ENCODE assay signal across 25 cellular contexts in genomic region chr1:53349369-53349705, GRCh38. TPM values are rescaled to one million over a fixed set of nuclear protein-coding genes. Genes with fewer than 3 reads are reported as not detected.
A peak's percentile ranks its signal among the peaks of the same experiment; 100 is the strongest.
DNase-seq lines count a peak whose midpoint lies in the region; ATAC-seq, FAIRE-seq and TF ChIP-seq lines count a peak whose summit lies in the region.
"Had no signal": no experiment of that assay in that cellular context is flagged by ENCODE, and none has a peak within 500 bp of the region (broad histone marks: within the 10 kb centered on the region; RNA-seq: fewer than 3 reads in every experiment).

No MANE protein-coding gene starts in this region.

- FAIRE-seq in K562 (lab: Jason Lieb, UNC) (no peak), kidney (lab: Jason Lieb, UNC) (no peak)
- FAIRE-seq: A204.1, astrocyte had no signal

- no peak overlapping the region for H3K4me2 ChIP-seq in K562 (ENCODE audit: insufficient read depth, low read length)

- no peaks in the 10 kb centered on the region for H3K79me2 ChIP-seq in K562 (ENCODE audit: control insufficient read depth, insufficient read depth, low read length)

- H4K20me1 ChIP-seq in K562 (replicated peaks; ENCODE audit: control insufficient read depth, insufficient read depth, low read length): no peaks in the 10 kb centered on the region

- no peaks in the 10 kb centered on the region for H3K9me1 ChIP-seq in K562 (ENCODE audit: control insufficient read depth, insufficient read depth, low read length)

- peaks cover 6 to 46% of the 10 kb centered on the region in 2 experiments for H3K27me3 ChIP-seq in K562 (ENCODE audit: control insufficient read depth in 2 of 2, insufficient read depth in 2 of 2, low read length in 2 of 2)
- H3K27me3 ChIP-seq: ovary, testis had no signal

- 29% methylated on average over 4 of the region's 4 CpGs for WGBS in K562 (ENCODE audit: insufficient coverage, low coverage, missing lambda C conversion rate)

- TF ChIP-seq RAD21 in K562 (CRISPR knock-in tag; conservative IDR thresholded peaks at IDR 0.05 in 1 of 2, IDR thresholded peaks at IDR 0.05 in 1 of 2): no peak

- H3K36me3 ChIP-seq in K562 (ENCODE audit: control insufficient read depth, insufficient read depth, low read length) (no peaks in the 10 kb centered on the region), kidney (ENCODE audit: control insufficient read depth in 1 of 2, insufficient read depth in 2 of 2, low read length in 2 of 2) (no peaks in the 10 kb centered on the region)
- H3K36me3 ChIP-seq: ovary had no signal

- TF ChIP-seq CTCF in K562 (IDR thresholded peaks at IDR 0.05 in 2 of 3, conservative IDR thresholded peaks at IDR 0.05 in 1 of 3; ENCODE audit: insufficient read depth in 2 of 3, low read depth in 1 of 3, low read length in 3 of 3) (no peak), kidney (IDR thresholded peaks at IDR 0.05; ENCODE audit: borderline replicate concordance, extremely low read depth, insufficient read depth) (no peak)

- peaks cover 0 to 6% of the 10 kb centered on the region in 2 experiments; a peak in 2 of 5 replicates for H3K4me1 ChIP-seq in K562 (replicated peaks in 1 of 2; ENCODE audit: control insufficient read depth in 2 of 2, insufficient read depth in 2 of 2, low read length in 2 of 2)
- no peaks in the 10 kb centered on the region for H3K4me1 ChIP-seq in kidney (ENCODE audit: control insufficient read depth in 1 of 2, insufficient read depth in 1 of 2, low read depth in 1 of 2, low read length in 2 of 2)
- H3K4me1 ChIP-seq: testis had no signal

- no peak overlapping the region for H3K9ac ChIP-seq in K562 (ENCODE audit: insufficient read depth in 1 of 2, low read depth in 2 of 2, low read length in 2 of 2)
- no peak overlapping the region for H3K9ac ChIP-seq in kidney (ENCODE audit: low read length in 2 of 2)

- intact Hi-C loops in K562 (cut with micrococcal nuclease) (no loop called here), kidney (cut with DNase I) (no loop called here)

- H3K27ac ChIP-seq in K562 (ENCODE audit: extremely low read depth, low read depth, low read length): no peak overlapping the region
- no peak overlapping the region for H3K27ac ChIP-seq in kidney (ENCODE audit: low read depth in 2 of 2, low read length in 2 of 2)
- H3K27ac ChIP-seq: ovary, SK-N-MC, skin epidermis, testis had no signal

- peak; percentile 28 for DNase-seq in activated effector memory CD4-positive, alpha-beta T cell treated with anti-CD3 and anti-CD28 coated beads, Interleukin-2, amount 50 U/mL, for 16 hours
- no peak for DNase-seq in activated effector memory CD4-positive, alpha-beta T cell treated with Interleukin-2 at 50 U/mL for 16 hours
- no peak for DNase-seq in K562 (ENCODE audit: extremely low read depth in 1 of 4, low spot score in 3 of 4)
- peak; percentile 24 for DNase-seq in kidney
- DNase-seq in stimulated activated CD8-positive, alpha-beta memory T cell treated with anti-CD3 and anti-CD28 coated beads, Interleukin-4, amount 100 ng/mL, for 48 hours: peak; percentile 14
- DNase-seq in NCI-H146 (lab: John Stamatoyannopoulos, UW): no peak
- DNase-seq in NCI-H1694 treated with DMSO at 0.1 percent for 48 hours (lab: John Stamatoyannopoulos, UW): no peak
- no peak for DNase-seq in SHP77 treated with DMSO at 0.1 percent for 48 hours (lab: John Stamatoyannopoulos, UW)
- DNase-seq: activated CD4-positive, alpha-beta T cell treated with anti-CD3 and anti-CD28 coated beads, Interleukin-2, amount 10 ng/mL, durations not matched to agents 7 days and 5 days; activated gamma-delta T cell treated with Interleukin-2 at 50 U/mL for 16 hours; activated naive CD8-positive, alpha-beta T cell treated with anti-CD3 and anti-CD28 coated beads, Interleukin-2, amount 50 U/mL, for 24 hours; DMS79 treated with DMSO at 0.1 percent for 48 hours; foreskin fibroblast; NCI-H1092 treated with DMSO at 0.1 percent for 48 hours; NCI-H187 treated with DMSO at 0.1 percent for 48 hours; NCI-H2171 treated with DMSO at 0.1 percent for 48 hours; NCI-H510A; nephron progenitor cell; RPMI8226 had no signal

- H3K4me3 ChIP-seq in K562: no peak overlapping the region
- no peak overlapping the region for H3K4me3 ChIP-seq in kidney (ENCODE audit: low read length in 2 of 2)
- H3K4me3 ChIP-seq: ovary, SK-N-MC, skin epidermis, testis had no signal

- POLR2A ChIA-PET in K562 (lab: Yijun Ruan, JAX): interaction anchor here (0.6 to 1.0 kb wide), 2 partner anchors 13 to 20 kb away, joined by 3 to 4 read pairs; no protein-coding TSS in a partner anchor

- H3K9me3 ChIP-seq in K562 (replicated peaks; ENCODE audit: control insufficient read depth, insufficient read depth, low read depth, low read length) (no peaks in the 10 kb centered on the region), kidney (ENCODE audit: control insufficient read depth in 1 of 2, low read length in 2 of 2) (no peaks in the 10 kb centered on the region)
- H3K9me3 ChIP-seq: ovary, testis had no signal

- in situ Hi-C loops in K562 (cut with MboI): no loop called here

- no peak overlapping the region for H2AFZ ChIP-seq in K562 (ENCODE audit: low read depth, low read length)

- BruUV-seq in K562 (replicated peaks; lab: Mats Ljungman, UMichigan): no TSS peak

- CTCF ChIA-PET in K562 (lab: Yijun Ruan, JAX; ENCODE audit: low intra/inter-chr PET ratio): no interaction called here

- ATAC-seq in K562: peak; percentile 15
- ATAC-seq: activated naive CD8-positive, alpha-beta T cell treated with anti-CD3 and anti-CD28 coated beads, Interleukin-2, amount 50 U/mL, for 24 hours had no signal

- no peak for TF ChIP-seq EP300 in K562 (IDR thresholded peaks at IDR 0.05; ENCODE audit: low read length)

- no peak for TF ChIP-seq POLR2A in K562 (conservative IDR thresholded peaks at IDR 0.05)

TF ChIP-seq in K562, 482 proteins besides CTCF, POLR2A, EP300 and RAD21:
- TF ChIP-seq PHF21A (IDR thresholded peaks at IDR 0.05; ENCODE audit: borderline replicate concordance, low read depth) (no peak), ZBTB7A (IDR thresholded peaks at IDR 0.05; ENCODE audit: borderline replicate concordance, control insufficient read depth, low read depth, low read length) (no peak), SPI1 (IDR thresholded peaks at IDR 0.05; ENCODE audit: borderline replicate concordance, low read depth, low read length) (no peak), USF2 (CRISPR knock-in tag; IDR thresholded peaks at IDR 0.05) (no peak), ZBTB26 (CRISPR knock-in tag; IDR thresholded peaks at IDR 0.05) (no peak), RUNX1 (IDR thresholded peaks at IDR 0.05; ENCODE audit: low read depth) (no peak)

RNA-seq across cellular contexts. Expression of gene LRP8, which starts 21.5 kb away (rescaled TPM):
- total RNA-seq in K562 (2011; cell fraction: chromatin; rRNA removed; ENCODE audit: low replicate concordance): 204 and 345 TPM in 2 replicates
- 194 and 216 TPM in 2 replicates for total RNA-seq in K562 (2011; cell fraction: nucleolus; rRNA removed)
- 168 and 198 TPM in 2 replicates for total RNA-seq in K562 (2011; cell fraction: nucleoplasm; rRNA removed)
- total RNA-seq in K562 (2014; rRNA removed): 24.2 and 27.6 TPM in 2 replicates
- total RNA-seq in K562 (2014; rRNA removed; fragmentation: Illumina TruSeq; extraction: Trizol): 27.5 and 29.1 TPM in 2 replicates
- total RNA-seq in K562 (2015; rRNA removed; fragmentation: Illumina TruSeq; extraction: Trizol): 35.3 and 35.9 TPM in 2 replicates
- total RNA-seq in K562 (2021): 34.3 and 42.7 TPM in 2 replicates
- 56.1 and 81.1 TPM in 2 replicates for polyA plus RNA-seq in K562 (2011; rRNA removed)
- polyA plus RNA-seq in K562 (2011; cell fraction: cytosol; rRNA removed): 51.8 and 56.8 TPM in 2 replicates
- polyA plus RNA-seq in K562 (2011; cell fraction: nucleus; rRNA removed): 300 and 376 TPM in 2 replicates
- 19.3 and 23.5 TPM in 2 replicates for polyA plus RNA-seq in K562 (2012)
- polyA plus RNA-seq in K562 (2014; fragmentation: Illumina TruSeq; extraction: Trizol): 41.4 and 44.4 TPM in 2 replicates
- 1 to 10 TPM; 7.1 to 8.8 TPM for polyA plus RNA-seq in K562 (2014; fragmentation: Nextera tagmentation; extraction: Ambion mirVana)
- 31.3 and 35.3 TPM in 2 replicates for polyA plus RNA-seq in K562 (2014; rRNA removed)
- polyA minus RNA-seq in K562 (2011; rRNA and poly(A)+ RNA removed): 90.5 and 95.8 TPM in 2 replicates
- 33.8 and 37.6 TPM in 2 replicates for polyA minus RNA-seq in K562 (2011; cell fraction: cytosol; rRNA and poly(A)+ RNA removed)
- polyA minus RNA-seq in K562 (2011; cell fraction: nucleus; rRNA and poly(A)+ RNA removed): 90.9 and 98.3 TPM in 2 replicates
- 6.9 TPM for total RNA-seq in kidney
- 1.4 TPM for polyA plus RNA-seq in kidney (ENCODE audit: insufficient read depth, low read depth, low replicate concordance)

Comparison
In these comparisons a context has a peak if more than half of its experiments do, and no peak if none do; other contexts are left out.
1. DNase-seq: peak in activated effector memory CD4-positive, alpha-beta T cell treated with anti-CD3 and anti-CD28 coated beads, Interleukin-2, amount 50 U/mL, for 16 hours (single experiment), kidney (single experiment) and stimulated activated CD8-positive, alpha-beta memory T cell treated with anti-CD3 and anti-CD28 coated beads, Interleukin-4, amount 100 ng/mL, for 48 hours (single experiment); none in activated effector memory CD4-positive, alpha-beta T cell treated with Interleukin-2 at 50 U/mL for 16 hours (single experiment), K562 (0 of 4), NCI-H146 (single experiment), NCI-H1694 treated with DMSO at 0.1 percent for 48 hours (single experiment) and SHP77 treated with DMSO at 0.1 percent for 48 hours (single experiment).